ENCODE assay signal across 1 cellular context in the genomic region with DNA sequence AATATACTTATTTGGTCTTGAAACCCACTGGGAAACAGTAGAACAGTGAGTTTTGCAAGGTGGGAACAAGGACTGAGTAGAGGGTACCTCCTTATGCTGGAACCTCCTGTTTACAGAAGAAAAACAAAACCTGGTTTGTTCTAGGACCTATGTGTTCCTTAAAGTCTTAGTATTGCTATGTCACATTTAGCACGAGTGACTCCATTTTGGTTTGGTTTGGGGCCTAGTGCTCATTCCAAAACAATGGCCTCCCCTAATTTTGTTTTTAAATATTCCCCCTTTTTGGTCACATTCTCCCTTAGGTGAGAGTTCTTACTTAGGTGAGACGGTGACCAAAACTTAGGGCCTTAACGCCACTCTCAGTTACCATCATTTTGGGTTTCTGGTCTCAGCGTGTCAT.
TF ChIP-seq lines count a peak whose summit lies in the region.

No MANE protein-coding gene starts in this region.

TF ChIP-seq in K562, 482 proteins besides CTCF, POLR2A, EP300 and RAD21 (continued from another document and continues in another):
- TF ChIP-seq REST (CRISPR knock-in tag; IDR thresholded peaks at IDR 0.05; ENCODE audit: low read depth) (no peak), FIP1L1 (IDR thresholded peaks at IDR 0.05; ENCODE audit: low read depth, low read length, poor library complexity, severe bottlenecking) (no peak), BRCA1 (IDR thresholded peaks at IDR 0.05) (no peak), BRCA1 (CRISPR knock-in tag; IDR thresholded peaks at IDR 0.05) (no peak), BCLAF1 (IDR thresholded peaks at IDR 0.05; ENCODE audit: borderline replicate concordance in 1 of 2, control insufficient read depth in 1 of 2, low read depth in 2 of 2, low read length in 1 of 2) (no peak), CCAR2 (IDR thresholded peaks at IDR 0.05; ENCODE audit: low read depth, low read length) (no peak), BRD9 (IDR thresholded peaks at IDR 0.05; ENCODE audit: low read depth, partially characterized antibody) (no peak), CTBP1 (IDR thresholded peaks at IDR 0.05; ENCODE audit: borderline replicate concordance) (no peak), TSC22D4 (tag; IDR thresholded peaks at IDR 0.05) (no peak), DIDO1 (tag; IDR thresholded peaks at IDR 0.05; ENCODE audit: low read depth) (peak; percentile 71), COPS2 (conservative IDR thresholded peaks at IDR 0.05) (no peak), ZNF347 (CRISPR knock-in tag; IDR thresholded peaks at IDR 0.05; ENCODE audit: low read depth) (0 out of 2 replicates have a peak, but pooled peaks have one; percentile 63), ZNF23 (CRISPR knock-in tag; IDR thresholded peaks at IDR 0.05) (peak; percentile 71; the same call in 1 of the 2 replicates), KDM2B (CRISPR knock-in tag; IDR thresholded peaks at IDR 0.05) (no peak), ZNF324 (CRISPR knock-in tag; IDR thresholded peaks at IDR 0.05) (peak; percentile 56; the same call in 1 of the 2 replicates), SAP30 (IDR thresholded peaks at IDR 0.05; ENCODE audit: borderline replicate concordance, insufficient read depth, low read depth, low read length, poor library complexity, severe bottlenecking) (no peak), TBL1XR1 (IDR thresholded peaks at IDR 0.05; ENCODE audit: low read length in 2 of 2) (no peak), ZNF76 (CRISPR knock-in tag; IDR thresholded peaks at IDR 0.05; ENCODE audit: borderline replicate concordance) (no peak), ZNF316 (IDR thresholded peaks at IDR 0.05) (no peak), ZNF146 (CRISPR knock-in tag; IDR thresholded peaks at IDR 0.05; ENCODE audit: unreplicated experiment) (no peak), TFE3 (CRISPR knock-in tag; IDR thresholded peaks at IDR 0.05) (no peak), CBFB (CRISPR knock-in tag; IDR thresholded peaks at IDR 0.05) (no peak), ETV5 (CRISPR knock-in tag; IDR thresholded peaks at IDR 0.05; ENCODE audit: low read depth) (no peak), YBX1 (IDR thresholded peaks at IDR 0.05) (no peak), SMARCC2 (IDR thresholded peaks at IDR 0.05; ENCODE audit: low read depth) (no peak), KDM4B (IDR thresholded peaks at IDR 0.05; ENCODE audit: borderline replicate concordance in 2 of 2, low read depth in 1 of 2) (no peak), SRSF3 (IDR thresholded peaks at IDR 0.05; ENCODE audit: insufficient read depth, low read length) (no peak), ZNF668 (CRISPR knock-in tag; IDR thresholded peaks at IDR 0.05) (peak; percentile 93), HLTF (IDR thresholded peaks at IDR 0.05) (no peak), XRCC3 (IDR thresholded peaks at IDR 0.05) (no peak), DDX20 (tag; IDR thresholded peaks at IDR 0.05; ENCODE audit: low read depth) (peak; percentile 95), ZNF165 (CRISPR knock-in tag; IDR thresholded peaks at IDR 0.05; ENCODE audit: borderline replicate concordance) (no peak), GATAD2A (IDR thresholded peaks at IDR 0.05) (peak; percentile 68; the same call in 1 of the 2 replicates), MCM3 (IDR thresholded peaks at IDR 0.05) (no peak), ZFP30 (CRISPR knock-in tag; IDR thresholded peaks at IDR 0.05; ENCODE audit: borderline replicate concordance) (no peak), IRF1 (CRISPR knock-in tag; IDR thresholded peaks at IDR 0.05; ENCODE audit: borderline replicate concordance) (no peak), ZNF586 (CRISPR knock-in tag; conservative IDR thresholded peaks at IDR 0.05) (no peak), PREB (CRISPR knock-in tag; IDR thresholded peaks at IDR 0.05) (no peak), SMARCA4 (IDR thresholded peaks at IDR 0.05) (no peak), ZNF124 (CRISPR knock-in tag; IDR thresholded peaks at IDR 0.05) (no peak), RB1 (IDR thresholded peaks at IDR 0.05; ENCODE audit: low read depth) (no peak), ZNF592 (IDR thresholded peaks at IDR 0.05) (peak; percentile 99), ZNF232 (CRISPR knock-in tag; IDR thresholded peaks at IDR 0.05) (no peak), ZBTB17 (CRISPR knock-in tag; IDR thresholded peaks at IDR 0.05) (peak; percentile 85)
- TF ChIP-seq, protein P1, sequence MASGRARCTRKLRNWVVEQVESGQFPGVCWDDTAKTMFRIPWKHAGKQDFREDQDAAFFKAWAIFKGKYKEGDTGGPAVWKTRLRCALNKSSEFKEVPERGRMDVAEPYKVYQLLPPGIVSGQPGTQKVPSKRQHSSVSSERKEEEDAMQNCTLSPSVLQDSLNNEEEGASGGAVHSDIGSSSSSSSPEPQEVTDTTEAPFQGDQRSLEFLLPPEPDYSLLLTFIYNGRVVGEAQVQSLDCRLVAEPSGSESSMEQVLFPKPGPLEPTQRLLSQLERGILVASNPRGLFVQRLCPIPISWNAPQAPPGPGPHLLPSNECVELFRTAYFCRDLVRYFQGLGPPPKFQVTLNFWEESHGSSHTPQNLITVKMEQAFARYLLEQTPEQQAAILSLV (tag; IDR thresholded peaks at IDR 0.05), result peak; percentile 94
- TF ChIP-seq, protein P2, sequence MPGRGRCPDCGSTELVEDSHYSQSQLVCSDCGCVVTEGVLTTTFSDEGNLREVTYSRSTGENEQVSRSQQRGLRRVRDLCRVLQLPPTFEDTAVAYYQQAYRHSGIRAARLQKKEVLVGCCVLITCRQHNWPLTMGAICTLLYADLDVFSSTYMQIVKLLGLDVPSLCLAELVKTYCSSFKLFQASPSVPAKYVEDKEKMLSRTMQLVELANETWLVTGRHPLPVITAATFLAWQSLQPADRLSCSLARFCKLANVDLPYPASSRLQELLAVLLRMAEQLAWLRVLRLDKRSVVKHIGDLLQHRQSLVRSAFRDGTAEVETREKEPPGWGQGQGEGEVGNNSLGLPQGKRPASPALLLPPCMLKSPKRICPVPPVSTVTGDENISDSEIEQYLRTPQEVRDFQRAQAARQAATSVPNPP (IDR thresholded peaks at IDR 0.05; ENCODE audit: borderline replicate concordance, insufficient read depth, insufficient read length), result no peak
- TF ChIP-seq, protein P3, sequence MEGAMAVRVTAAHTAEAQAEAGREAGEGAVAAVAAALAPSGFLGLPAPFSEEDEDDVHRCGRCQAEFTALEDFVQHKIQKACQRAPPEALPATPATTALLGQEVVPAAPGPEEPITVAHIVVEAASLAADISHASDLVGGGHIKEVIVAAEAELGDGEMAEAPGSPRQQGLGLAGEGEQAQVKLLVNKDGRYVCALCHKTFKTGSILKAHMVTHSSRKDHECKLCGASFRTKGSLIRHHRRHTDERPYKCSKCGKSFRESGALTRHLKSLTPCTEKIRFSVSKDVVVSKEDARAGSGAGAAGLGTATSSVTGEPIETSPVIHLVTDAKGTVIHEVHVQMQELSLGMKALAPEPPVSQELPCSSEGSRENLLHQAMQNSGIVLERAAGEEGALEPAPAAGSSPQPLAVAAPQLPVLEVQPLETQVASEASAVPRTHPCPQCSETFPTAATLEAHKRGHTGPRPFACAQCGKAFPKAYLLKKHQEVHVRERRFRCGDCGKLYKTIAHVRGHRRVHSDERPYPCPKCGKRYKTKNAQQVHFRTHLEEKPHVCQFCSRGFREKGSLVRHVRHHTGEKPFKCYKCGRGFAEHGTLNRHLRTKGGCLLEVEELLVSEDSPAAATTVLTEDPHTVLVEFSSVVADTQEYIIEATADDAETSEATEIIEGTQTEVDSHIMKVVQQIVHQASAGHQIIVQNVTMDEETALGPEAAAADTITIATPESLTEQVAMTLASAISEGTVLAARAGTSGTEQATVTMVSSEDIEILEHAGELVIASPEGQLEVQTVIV (CRISPR knock-in tag; IDR thresholded peaks at IDR 0.05; ENCODE audit: borderline replicate concordance), result no peak
